In genomic region chr14:74982661-74983060, GRCh38 we compare ENCODE assay signal across 20 cellular contexts. TPM values are rescaled to one million over a fixed set of nuclear protein-coding genes. Genes with fewer than 3 reads are reported as not detected.
A peak's percentile ranks its signal among the peaks of the same experiment; 100 is the strongest.
DNase-seq lines count a peak whose midpoint lies in the region; ATAC-seq and TF ChIP-seq lines count a peak whose summit lies in the region.
"Had no signal": no experiment of that assay in that cellular context is flagged by ENCODE, and none has a peak within 500 bp of the region (broad histone marks: within the 10 kb centered on the region; RNA-seq: fewer than 3 reads in every experiment).

No MANE protein-coding gene starts in this region.

- TF ChIP-seq CTCF in GM12865 (IDR thresholded peaks at IDR 0.05; ENCODE audit: insufficient read depth, low read depth, low read length, missing control alignments) (no peak), osteocyte (IDR thresholded peaks at IDR 0.05) (no peak)

- H3K4me1 ChIP-seq in skeletal muscle satellite cell (ENCODE audit: control insufficient read depth, insufficient read depth, low read length) = peaks cover 68% of the 10 kb centered on the region
- H3K4me1 ChIP-seq: A549 had no signal

- no peak for ATAC-seq in activated T-helper 17 cell treated with anti-CD3 and anti-CD28 coated beads, Interleukin-2, amount 50 U/mL, for 72 hours (replicated peaks)
- ATAC-seq: A549, HepG2 had no signal

- H3K4me2 ChIP-seq in skeletal muscle satellite cell (ENCODE audit: low read length) = no peak overlapping the region
- H3K4me2 ChIP-seq: A549, KMS-11 had no signal

- no peaks in the 10 kb centered on the region for H3K27me3 Mint-ChIP-seq in activated T-helper 17 cell treated with anti-CD3 and anti-CD28 coated beads, Interleukin-2, amount 50 U/mL, for 72 hours
- H3K27me3 Mint-ChIP-seq in osteocyte (ENCODE audit: unreplicated experiment) = no peaks in the 10 kb centered on the region

- no peak overlapping the region for H3K4me3 Mint-ChIP-seq in activated T-helper 17 cell treated with anti-CD3 and anti-CD28 coated beads, Interleukin-2, amount 50 U/mL, for 72 hours
- no peak overlapping the region for H3K4me3 Mint-ChIP-seq in osteocyte (ENCODE audit: unreplicated experiment)
- H3K4me3 Mint-ChIP-seq: H9 had no signal

- no peaks in the 10 kb centered on the region for H3K36me3 ChIP-seq in skeletal muscle satellite cell (ENCODE audit: insufficient read depth, low read length)
- H3K36me3 ChIP-seq: MG63 had no signal

- H3K9me3 ChIP-seq in skeletal muscle satellite cell (replicated peaks; ENCODE audit: low read length) = no peaks in the 10 kb centered on the region
- H3K9me3 ChIP-seq: A549, MG63 had no signal

- H3K9ac ChIP-seq in skeletal muscle satellite cell (ENCODE audit: low read depth, low read length) = peak overlapping the region; percentile 70
- H3K9ac ChIP-seq: KMS-11 had no signal

- peak overlapping the region; percentile 78 for H3K27ac Mint-ChIP-seq in activated T-helper 17 cell treated with anti-CD3 and anti-CD28 coated beads, Interleukin-2, amount 50 U/mL, for 72 hours
- no peak overlapping the region for H3K27ac Mint-ChIP-seq in osteocyte (ENCODE audit: unreplicated experiment)
- H3K27ac Mint-ChIP-seq: H9 had no signal

- no peaks in the 10 kb centered on the region for H3K4me1 Mint-ChIP-seq in activated T-helper 17 cell treated with anti-CD3 and anti-CD28 coated beads, Interleukin-2, amount 50 U/mL, for 72 hours
- H3K4me1 Mint-ChIP-seq in osteocyte (ENCODE audit: unreplicated experiment) = peaks cover 78% of the 10 kb centered on the region

- no peaks in the 10 kb centered on the region for H3K27me3 ChIP-seq in skeletal muscle satellite cell (ENCODE audit: control insufficient read depth, insufficient read depth, low read length)
- H3K27me3 ChIP-seq: MG63 had no signal

- DNase-seq in GM12865 (ENCODE audit: low read depth) (peak; percentile 32), islet precursor cell (peak; percentile 11), midbrain (lab: John Stamatoyannopoulos, UW) (no peak), osteocyte (ENCODE audit: extremely low spot score, unreplicated experiment) (no peak), SIG-M5 (lab: John Stamatoyannopoulos, UW) (no peak)
- DNase-seq: Calu3, DMS79, MG63, NCI-H1092 treated with DMSO at 0.1 percent for 48 hours, NCI-H1694, NCI-H2107, NCI-H446, NCI-H82, SHP77 treated with DMSO at 0.1 percent for 48 hours had no signal

- H3K4me3 ChIP-seq in GM12865 (ENCODE audit: low read depth, low read length) (no peak overlapping the region), skeletal muscle satellite cell (ENCODE audit: low read length) (no peak overlapping the region)
- H3K4me3 ChIP-seq: A549, MG63 had no signal

- no peaks in the 10 kb centered on the region for H3K9me3 Mint-ChIP-seq in activated T-helper 17 cell treated with anti-CD3 and anti-CD28 coated beads, Interleukin-2, amount 50 U/mL, for 72 hours
- H3K9me3 Mint-ChIP-seq in osteocyte (ENCODE audit: unreplicated experiment) = no peaks in the 10 kb centered on the region
- H3K9me3 Mint-ChIP-seq: H9 had no signal

- no peaks in the 10 kb centered on the region for H3K36me3 Mint-ChIP-seq in activated T-helper 17 cell treated with anti-CD3 and anti-CD28 coated beads, Interleukin-2, amount 50 U/mL, for 72 hours (ENCODE audit: low read depth)
- H3K36me3 Mint-ChIP-seq in osteocyte (ENCODE audit: unreplicated experiment) = no peaks in the 10 kb centered on the region

RNA-seq across cellular contexts. Expression of gene EIF2B2, which starts 20.1 kb away (rescaled TPM):
- 10 to 100 TPM; 27.4 to 44.3 TPM for total RNA-seq in activated T-helper 17 cell treated with anti-CD3 and anti-CD28 coated beads, Interleukin-2, amount 50 U/mL, for 72 hours
- 27.5 and 49.2 TPM in 2 replicates for total RNA-seq in skeletal muscle satellite cell (2012; rRNA removed)
- total RNA-seq in osteocyte = 44.4 and 46.7 TPM in 2 replicates

RNA-seq across cellular contexts. Expression of gene PGF, which starts 27.3 kb away (rescaled TPM):
- under 1 TPM; 0.40 to 0.48 TPM for total RNA-seq in activated T-helper 17 cell treated with anti-CD3 and anti-CD28 coated beads, Interleukin-2, amount 50 U/mL, for 72 hours
- total RNA-seq in skeletal muscle satellite cell (2012; rRNA removed) = 4.3 and 6.8 TPM in 2 replicates
- total RNA-seq in osteocyte = 3.5 and 3.9 TPM in 2 replicates

RNA-seq across cellular contexts. Expression of gene RPS6KL1, which starts 59.6 kb away (rescaled TPM):
- 1 to 10 TPM in 1 of 2 donors, under 1 TPM in 1; 0.79 to 3.2 TPM for total RNA-seq in activated T-helper 17 cell treated with anti-CD3 and anti-CD28 coated beads, Interleukin-2, amount 50 U/mL, for 72 hours
- 0.22 and 1.5 TPM in 2 replicates for total RNA-seq in skeletal muscle satellite cell (2012; rRNA removed)
- total RNA-seq in osteocyte = 0.65 and 0.97 TPM in 2 replicates

Comparison
In these comparisons a context has a peak if more than half of its experiments do, and no peak if none do; other contexts are left out.
1. DNase-seq: peak in GM12865 (single experiment) and islet precursor cell (single experiment); none in midbrain (single experiment), osteocyte (single experiment) and SIG-M5 (single experiment).